ENCODE assay signal across 14 cellular contexts in the genomic region with DNA sequence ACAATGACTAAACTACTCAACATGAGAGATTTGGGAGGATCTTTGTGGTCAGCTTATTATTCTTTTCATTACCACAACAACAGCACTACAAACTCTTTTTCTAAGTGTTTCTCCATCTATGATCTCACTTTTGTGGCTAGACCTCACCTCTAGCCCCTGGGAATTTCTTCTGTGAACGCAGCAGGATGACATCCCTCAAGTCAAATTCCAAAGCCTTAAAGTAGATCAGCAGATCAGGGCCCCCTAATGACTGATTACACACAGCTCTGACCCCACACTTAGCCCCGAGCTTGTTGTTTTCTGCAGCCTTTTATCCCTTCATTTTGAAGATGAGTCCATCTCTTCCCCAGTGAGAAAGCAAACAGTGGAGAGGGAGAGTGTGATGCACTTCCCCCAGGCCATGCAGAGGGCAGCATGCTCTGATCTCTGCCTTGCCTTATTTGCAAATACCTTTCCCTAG. TPM values are rescaled to one million over a fixed set of nuclear protein-coding genes. Genes with fewer than 3 reads are reported as not detected.
DNase-seq lines count a peak whose midpoint lies in the region; ATAC-seq and TF ChIP-seq lines count a peak whose summit lies in the region.
"Had no signal": no experiment of that assay in that cellular context is flagged by ENCODE, and none has a peak within 500 bp of the region (broad histone marks: within the 10 kb centered on the region; RNA-seq: fewer than 3 reads in every experiment).

No MANE protein-coding gene starts in this region.

- peaks cover 3% of the 10 kb centered on the region for H3K9me1 ChIP-seq in IMR-90 (ENCODE audit: insufficient read depth, low read length)

- no CpG with 5 or more reads among the region's 2 CpGs for WGBS in IMR-90 (ENCODE audit: extremely low coverage in 2 of 2, insufficient read length in 1 of 2), 2 experiments

- peaks cover 5% of the 10 kb centered on the region for H3K4me1 ChIP-seq in IMR-90 (ENCODE audit: control insufficient read depth, insufficient read depth, low read length)
- H3K4me1 ChIP-seq: uterus had no signal

- no peaks in the 10 kb centered on the region for H4K20me1 ChIP-seq in IMR-90 (ENCODE audit: insufficient read depth, low read length)

- no peak overlapping the region for H3K4ac ChIP-seq in IMR-90 (ENCODE audit: low read depth, low read length)

- H3K27ac ChIP-seq in IMR-90 (ENCODE audit: insufficient read depth, low read length), result no peak overlapping the region
- H3K27ac ChIP-seq: skin epidermis, uterus had no signal

- no peak overlapping the region for H2BK15ac ChIP-seq in IMR-90 (ENCODE audit: low read depth, low read length)

- no peak overlapping the region for H4K91ac ChIP-seq in IMR-90 (ENCODE audit: insufficient read depth, low read depth, low read length)

- no peak overlapping the region for H3K18ac ChIP-seq in IMR-90 (ENCODE audit: low read depth, low read length)

- H2BK20ac ChIP-seq in IMR-90 (ENCODE audit: low read depth, low read length), result no peak overlapping the region

- intact Hi-C loops in IMR-90 (cut with micrococcal nuclease), result loop anchor here (5.0 kb wide), 2 partner anchors 230 to 770 kb away; no protein-coding TSS in a partner anchor

- no peak overlapping the region for H2AK5ac ChIP-seq in IMR-90 (ENCODE audit: low read depth, low read length)

- no peak overlapping the region for H3K4me3 ChIP-seq in IMR-90 (ENCODE audit: insufficient read depth, low read depth, low read length)
- H3K4me3 ChIP-seq: skin epidermis, uterus had no signal

- no peaks in the 10 kb centered on the region for H3K27me3 ChIP-seq in IMR-90 (ENCODE audit: control insufficient read depth, insufficient read depth, low read length)
- H3K27me3 ChIP-seq: uterus had no signal

- no peak for TF ChIP-seq POLR2A in IMR-90 (IDR thresholded peaks at IDR 0.05; ENCODE audit: low read depth, low read length)

- no peak overlapping the region for H2AK9ac ChIP-seq in IMR-90 (replicated peaks; ENCODE audit: low read depth, low read length, poor library complexity)

- H3K9ac ChIP-seq in IMR-90 (ENCODE audit: low read depth, low read length), result no peak overlapping the region

- H3K14ac ChIP-seq in IMR-90 (replicated peaks; ENCODE audit: low read depth, low read length), result no peak overlapping the region

- no peak for TF ChIP-seq RAD21 in IMR-90 (IDR thresholded peaks at IDR 0.05; ENCODE audit: low read length)

- H3K4me2 ChIP-seq in IMR-90 (ENCODE audit: low read depth, low read length), result no peak overlapping the region

- H2AFZ ChIP-seq in IMR-90 (replicated peaks; ENCODE audit: low read length, poor library complexity), result no peak overlapping the region

- H4K8ac ChIP-seq in IMR-90 (ENCODE audit: low read depth in 2 of 2, low read length in 2 of 2), result no peak overlapping the region; a peak in 1 of 4 replicates

- POLR2A ChIA-PET in IMR-90 (lab: Charles Lee; ENCODE audit: unreplicated experiment), result no interaction called here

- H3K36me3 ChIP-seq in IMR-90 (ENCODE audit: control insufficient read depth, insufficient read depth, low read length), result no peaks in the 10 kb centered on the region
- H3K36me3 ChIP-seq: uterus had no signal

- H2BK5ac ChIP-seq in IMR-90 (ENCODE audit: low read depth, low read length, poor library complexity, severe bottlenecking), result no peak overlapping the region

- TF ChIP-seq CTCF in IMR-90 (conservative IDR thresholded peaks at IDR 0.05; ENCODE audit: low read depth, low read length), result no peak

- H3K9me3 ChIP-seq in IMR-90 (ENCODE audit: control insufficient read depth, insufficient read depth, low read length), result no peaks in the 10 kb centered on the region
- H3K9me3 ChIP-seq: uterus had no signal

- CTCF ChIA-PET in IMR-90 (lab: Yijun Ruan, JAX), result interaction anchor here (0.8 to 1.3 kb wide), 3 partner anchors 97 to 331 kb away, joined by 3 to 6 read pairs (median 3); no protein-coding TSS in a partner anchor

- no peak overlapping the region for H2BK120ac ChIP-seq in IMR-90 (ENCODE audit: low read depth, low read length)

- DNase-seq in Caki2 (ENCODE audit: low read depth), result peak; percentile 95
- DNase-seq in IMR-90, result peak; percentile 63
- DNase-seq in brain pericyte (ENCODE audit: low read depth, low spot score), result peak; percentile 93
- peak; percentile 63 for DNase-seq in myocyte (ENCODE audit: low read depth)
- no peak for DNase-seq in DMS153 treated with DMSO at 0.1 percent for 48 hours (lab: John Stamatoyannopoulos, UW; ENCODE audit: unreplicated experiment)
- DNase-seq in activated CD4-positive, alpha-beta T cell treated with anti-CD3 and anti-CD28 coated beads, Interleukin-2, amount 50 U/mL, for 4 hours, result no peak
- DNase-seq in activated effector memory CD4-positive, alpha-beta T cell treated with anti-CD3 and anti-CD28 coated beads, Interleukin-2, amount 50 U/mL, for 16 hours, result no peak
- DNase-seq: activated CD8-positive, alpha-beta T cell treated with anti-CD3 and anti-CD28 coated beads for 36 hours; effector CD8-positive, alpha-beta T cell; NCI-H1105; uterus had no signal

- in situ Hi-C loops in Caki2 (cut with HindIII; ENCODE audit: low pct_unique_long_range_greater_than_20kb, low sequenced_read_pairs) (no loop called here), IMR-90 (cut with MboI; ENCODE audit: low sequenced_read_pairs) (loop anchor here (10.0 to 25.0 kb wide), 2 partner anchors 372 to 800 kb away; no protein-coding TSS in a partner anchor)

- no TSS peak for BruUV-seq in IMR-90 (replicated peaks; lab: Mats Ljungman, UMichigan)

- dilution Hi-C loops in IMR-90 (cut with HindIII; ENCODE audit: low sequenced_read_pairs, unreplicated experiment), result no loop called here

- no peak overlapping the region for H4K5ac ChIP-seq in IMR-90 (ENCODE audit: low read depth, low read length)

- H3K56ac ChIP-seq in IMR-90 (ENCODE audit: extremely low read depth, insufficient read depth, low read length), result no peak overlapping the region

- no peak overlapping the region for H3K23ac ChIP-seq in IMR-90 (ENCODE audit: low read depth, low read length)

- ATAC-seq in IMR-90 (ENCODE audit: low read depth) (peak; percentile 38), GM19452 (IDR thresholded peaks at IDR 0.05; ENCODE audit: unreplicated experiment) (no peak)
- ATAC-seq: activated CD8-positive, alpha-beta T cell treated with anti-CD3 and anti-CD28 coated beads for 36 hours; activated naive CD4-positive, alpha-beta T cell treated with anti-CD3 and anti-CD28 coated beads, Interleukin-2, amount 50 U/mL, for 72 hours had no signal

- H3K79me1 ChIP-seq in IMR-90 (ENCODE audit: low read depth in 1 of 2, low read length in 2 of 2), result no peaks in the 10 kb centered on the region

TF ChIP-seq in IMR-90, 13 proteins besides CTCF, POLR2A, EP300 and RAD21:
- TF ChIP-seq RCOR1 (IDR thresholded peaks at IDR 0.05; ENCODE audit: insufficient replicate concordance, low read length) (no peak), MAFK (IDR thresholded peaks at IDR 0.05; ENCODE audit: low read depth, low read length) (no peak), NFE2L2 (IDR thresholded peaks at IDR 0.05; ENCODE audit: low read depth, low read length) (no peak), MXI1 (IDR thresholded peaks at IDR 0.05; ENCODE audit: borderline replicate concordance, low read depth, low read length) (no peak), MAZ (IDR thresholded peaks at IDR 0.05; ENCODE audit: borderline replicate concordance, low read depth, low read length) (no peak), CHD1 (IDR thresholded peaks at IDR 0.05; ENCODE audit: low read depth, low read length) (no peak), CEBPB (IDR thresholded peaks at IDR 0.05; ENCODE audit: low read depth, low read length) (no peak), ELK1 (IDR thresholded peaks at IDR 0.05; ENCODE audit: borderline replicate concordance, low read depth, low read length) (no peak), FOS (IDR thresholded peaks at IDR 0.05; ENCODE audit: low read depth, low read length) (no peak), RFX5 (IDR thresholded peaks at IDR 0.05; ENCODE audit: low read depth, low read length) (no peak), BHLHE40 (IDR thresholded peaks at IDR 0.05; ENCODE audit: low read depth, low read length) (no peak), USF2 (IDR thresholded peaks at IDR 0.05; ENCODE audit: low read depth, low read length) (no peak), SMC3 (IDR thresholded peaks at IDR 0.05; ENCODE audit: low read depth, low read length) (no peak)

RNA-seq across cellular contexts. Expression of gene TFAM, which starts 27.3 kb away (rescaled TPM):
- total RNA-seq in Caki2 (2014; rRNA removed; shearing (Covaris generic); ENCODE audit: low replicate concordance), result 24.2 and 39.6 TPM in 2 replicates
- 16.7 and 26.1 TPM in 2 replicates for total RNA-seq in IMR-90 (2012; rRNA removed)
- polyA plus RNA-seq in IMR-90 (2012; rRNA removed), result 7.6 and 8.7 TPM in 2 replicates
- 4.7 and 10.8 TPM in 2 replicates for polyA plus RNA-seq in IMR-90 (2012; cell fraction: cytosol; rRNA removed)
- 2.5 and 3.7 TPM in 2 replicates for polyA plus RNA-seq in IMR-90 (2012; cell fraction: nucleus; rRNA removed; ENCODE audit: low replicate concordance)
- total RNA-seq in myocyte, result 17.7 and 22.1 TPM in 2 replicates
- polyA plus RNA-seq in myocyte (2012), result 9.4 TPM

Comparison
In these comparisons a context has a peak if more than half of its experiments do, and no peak if none do; other contexts are left out.
1. DNase-seq: peak in Caki2 (single experiment), IMR-90 (single experiment), brain pericyte (single experiment) and myocyte (single experiment); none in DMS153 treated with DMSO at 0.1 percent for 48 hours (single experiment), activated CD4-positive, alpha-beta T cell treated with anti-CD3 and anti-CD28 coated beads, Interleukin-2, amount 50 U/mL, for 4 hours (0 of 2) and activated effector memory CD4-positive, alpha-beta T cell treated with anti-CD3 and anti-CD28 coated beads, Interleukin-2, amount 50 U/mL, for 16 hours (single experiment).